Comparison of ENCODE assay signal across 8 cellular contexts in the genomic region with DNA sequence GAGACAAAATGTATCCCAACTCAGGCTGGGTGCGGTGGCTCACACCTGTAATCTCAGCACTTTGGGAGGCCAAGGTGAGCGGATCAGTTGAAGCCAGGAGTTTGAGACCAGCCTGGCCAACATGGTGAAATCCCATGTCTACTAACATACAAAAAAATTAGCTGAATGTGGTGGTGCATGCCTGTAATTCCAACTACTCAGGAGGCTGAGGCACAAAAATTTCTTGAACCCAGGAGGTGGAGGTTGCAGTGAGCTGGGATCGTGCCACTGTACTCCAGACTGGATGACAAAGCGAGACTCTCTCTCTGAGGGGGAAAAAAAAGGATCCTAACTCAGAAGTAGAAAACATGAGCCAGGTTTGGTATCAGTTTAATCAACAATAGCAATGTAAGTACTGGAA. TPM values are rescaled to one million over a fixed set of nuclear protein-coding genes. Genes with fewer than 3 reads are reported as not detected.
DNase-seq lines count a peak whose midpoint lies in the region; ATAC-seq and TF ChIP-seq lines count a peak whose summit lies in the region.
"Not testable (repeated sequence)": the region's sequence is repeated elsewhere in the genome, so short reads cannot be mapped to it uniquely, and the experiment has no call there.

No MANE protein-coding gene starts in this region.

- TF ChIP-seq POLR2A in tibial nerve (IDR thresholded peaks at IDR 0.05): not testable (repeated sequence)

- H2BK12ac ChIP-seq in trophoblast cell (ENCODE audit: low read length): not testable (repeated sequence)

- peaks cover 24% of the 10 kb centered on the region for H3K4me1 ChIP-seq in GM23338 (ENCODE audit: insufficient read depth)
- H3K4me1 ChIP-seq in KMS-11 (ENCODE audit: low read depth, poor library complexity, severe bottlenecking): peaks cover 22% of the 10 kb centered on the region
- not testable (repeated sequence) for H3K4me1 ChIP-seq in iPS-18a (ENCODE audit: control insufficient read depth, low read depth, low read length); trophoblast cell (ENCODE audit: control insufficient read depth in 1 of 2, insufficient read depth in 2 of 2, low read length in 2 of 2)
- peaks cover 0 to 27% (median 13%) of the 10 kb centered on the region in 4 donors for H3K4me1 ChIP-seq in tibial nerve

- H2BK120ac ChIP-seq in trophoblast cell (ENCODE audit: insufficient read depth, low read length, poor library complexity): not testable (repeated sequence)

- H3K79me1 ChIP-seq in trophoblast cell (ENCODE audit: low read length): not testable (repeated sequence)

- H3K14ac ChIP-seq in trophoblast cell (ENCODE audit: low read length): not testable (repeated sequence)

- H3K79me2 ChIP-seq in GM23338 (replicated peaks; ENCODE audit: insufficient read depth); KMS-11 (ENCODE audit: insufficient read depth, low read depth); trophoblast cell (ENCODE audit: control insufficient read depth, insufficient read depth, low read length, poor library complexity): not testable (repeated sequence)

- not testable (repeated sequence) for H3K9me3 ChIP-seq in iPS-18a (ENCODE audit: control insufficient read depth, low read depth, low read length); trophoblast cell (ENCODE audit: insufficient read depth, low read depth, low read length); tibial nerve

- H3K4me3 Mint-ChIP-seq in GM23338; activated T-cell treated with anti-CD3 and anti-CD28 coated beads, Interleukin-2, amount 50 U/mL, for 24 hours; chondrocyte (ENCODE audit: unreplicated experiment): not testable (repeated sequence)

- H3K23ac ChIP-seq in trophoblast cell (ENCODE audit: low read length): not testable (repeated sequence)

- H3K36me3 Mint-ChIP-seq in GM23338 (ENCODE audit: low read depth) (peaks cover 83% of the 10 kb centered on the region), chondrocyte (ENCODE audit: low read depth) (peaks cover 30% of the 10 kb centered on the region)
- H3K36me3 Mint-ChIP-seq in activated T-cell treated with anti-CD3 and anti-CD28 coated beads, Interleukin-2, amount 50 U/mL, for 24 hours (ENCODE audit: low read depth): peaks cover 88% of the 10 kb centered on the region

- H2BK5ac ChIP-seq in trophoblast cell (ENCODE audit: low read depth, low read length, poor library complexity): peak overlapping the region; percentile 31

- H3K4ac ChIP-seq in trophoblast cell (ENCODE audit: low read depth, low read length): not testable (repeated sequence)

- not testable (repeated sequence) for H3K4me3 ChIP-seq in AG10803 (ENCODE audit: low read length); GM23338; KMS-11 (IDR thresholded peaks at IDR 0.05; ENCODE audit: insufficient read depth, low read depth, low read length); iPS-18a (ENCODE audit: low read length); trophoblast cell (ENCODE audit: low read depth, low read length); tibial nerve

- H2AK5ac ChIP-seq in trophoblast cell (ENCODE audit: low read length): not testable (repeated sequence)

- not testable (repeated sequence) for ATAC-seq in GM23338

- no CpG with 5 or more reads among the region's 4 CpGs for WGBS in trophoblast cell (ENCODE audit: extremely low coverage, insufficient coverage, insufficient read length)
- 56 to 67% methylated on average over 4 of the region's 4 CpGs for WGBS in tibial nerve, 2 donors

- not testable (repeated sequence) for TF ChIP-seq EP300 in tibial nerve (IDR thresholded peaks at IDR 0.05)

- H3K27me3 ChIP-seq in GM23338 (ENCODE audit: insufficient read depth); KMS-11 (ENCODE audit: insufficient read depth, low read depth); iPS-18a (ENCODE audit: control insufficient read depth, insufficient read depth, low read length); trophoblast cell (ENCODE audit: insufficient read depth, low read length); tibial nerve: not testable (repeated sequence)

- not testable (repeated sequence) for H4K12ac ChIP-seq in trophoblast cell (ENCODE audit: low read depth, low read length)

- not testable (repeated sequence) for H4K20me1 ChIP-seq in GM23338 (replicated peaks; ENCODE audit: insufficient read depth); KMS-11 (ENCODE audit: insufficient read depth)

- H3K4me1 Mint-ChIP-seq in GM23338: peaks cover 18% of the 10 kb centered on the region
- not testable (repeated sequence) for H3K4me1 Mint-ChIP-seq in activated T-cell treated with anti-CD3 and anti-CD28 coated beads, Interleukin-2, amount 50 U/mL, for 24 hours (ENCODE audit: low read depth)
- H3K4me1 Mint-ChIP-seq in chondrocyte (ENCODE audit: low read depth): peaks cover 26% of the 10 kb centered on the region

- peak overlapping the region; percentile 28 for H4K8ac ChIP-seq in trophoblast cell (ENCODE audit: low read depth, low read length)

- H3K9ac ChIP-seq in KMS-11; iPS-18a (ENCODE audit: low read length); trophoblast cell (ENCODE audit: low read length): not testable (repeated sequence)

- not testable (repeated sequence) for H3K9me2 ChIP-seq in GM23338 (ENCODE audit: insufficient read depth)

- H3F3A ChIP-seq in GM23338 (replicated peaks; ENCODE audit: low read depth): not testable (repeated sequence)

- not testable (repeated sequence) for TF ChIP-seq CTCF in AG10803 (conservative IDR thresholded peaks at IDR 0.05; ENCODE audit: low read length); GM23338 (conservative IDR thresholded peaks at IDR 0.05; ENCODE audit: low read depth in 2 of 2); KMS-11 (conservative IDR thresholded peaks at IDR 0.05; ENCODE audit: low read depth, low read length); chondrocyte (IDR thresholded peaks at IDR 0.05); tibial nerve (IDR thresholded peaks at IDR 0.05)

- DNase-seq in AG10803 (ENCODE audit: low read depth): peak; percentile 20
- not testable (repeated sequence) for DNase-seq in GM23338 (ENCODE audit: low spot score); activated T-cell treated with anti-CD3 and anti-CD28 coated beads, Interleukin-2, amount 50 U/mL, for 24 hours; chondrocyte (ENCODE audit: low spot score); tibial nerve (ENCODE audit: low spot score in 2 of 2)
- DNase-seq in trophoblast cell: peak; percentile 50 to 68

- H3K27me3 Mint-ChIP-seq in GM23338 (ENCODE audit: insufficient read depth, low read depth, poor library complexity); activated T-cell treated with anti-CD3 and anti-CD28 coated beads, Interleukin-2, amount 50 U/mL, for 24 hours; chondrocyte (ENCODE audit: low read depth): not testable (repeated sequence)

- not testable (repeated sequence) for H2AFZ ChIP-seq in GM23338; KMS-11 (ENCODE audit: low read depth); trophoblast cell (ENCODE audit: insufficient read depth, low read length, poor library complexity)

- H3K4me2 ChIP-seq in GM23338; trophoblast cell (ENCODE audit: low read length): not testable (repeated sequence)
- H3K4me2 ChIP-seq in KMS-11: peak overlapping the region; percentile 49; the same call in 1 of the 2 replicates

- H3K36me3 ChIP-seq in GM23338 (ENCODE audit: insufficient read depth): peaks cover 56% of the 10 kb centered on the region
- not testable (repeated sequence) for H3K36me3 ChIP-seq in KMS-11 (ENCODE audit: insufficient read depth)
- H3K36me3 ChIP-seq in iPS-18a (ENCODE audit: control insufficient read depth, low read depth, low read length): peaks cover 79% of the 10 kb centered on the region
- peaks cover 27 to 40% of the 10 kb centered on the region in 2 experiments for H3K36me3 ChIP-seq in trophoblast cell (ENCODE audit: control insufficient read depth in 1 of 2, insufficient read depth in 2 of 2, low read length in 2 of 2)
- peaks cover 0 to 79% (median 11%) of the 10 kb centered on the region in 3 donors for H3K36me3 ChIP-seq in tibial nerve

- not testable (repeated sequence) for H3K9me3 Mint-ChIP-seq in GM23338; activated T-cell treated with anti-CD3 and anti-CD28 coated beads, Interleukin-2, amount 50 U/mL, for 24 hours; chondrocyte (ENCODE audit: low read depth)

- H3K27ac ChIP-seq in GM23338 (ENCODE audit: low read depth) (peak overlapping the region; percentile 74; the same call in 1 of the 2 replicates), KMS-11 (peak overlapping the region; percentile 44; the same call in 1 of the 2 replicates), iPS-18a (ENCODE audit: low read length) (peak overlapping the region; percentile 13), trophoblast cell (ENCODE audit: low read depth, low read length) (peak overlapping the region; percentile 34), tibial nerve (peak overlapping the region; percentile 51 to 78 (median 64))

- H4K91ac ChIP-seq in trophoblast cell (ENCODE audit: low read depth, low read length): not testable (repeated sequence)

- not testable (repeated sequence) for H3K18ac ChIP-seq in trophoblast cell (ENCODE audit: low read length)

- peak overlapping the region; percentile 87 for H3K27ac Mint-ChIP-seq in GM23338
- peak overlapping the region; percentile 11 for H3K27ac Mint-ChIP-seq in activated T-cell treated with anti-CD3 and anti-CD28 coated beads, Interleukin-2, amount 50 U/mL, for 24 hours
- H3K27ac Mint-ChIP-seq in chondrocyte (ENCODE audit: unreplicated experiment): peak overlapping the region; percentile 52

RNA-seq across cellular contexts. Expression of gene CTNNAL1, which starts 39.8 kb away (rescaled TPM):
- 63.0 and 94.3 TPM in 2 replicates for total RNA-seq in GM23338 (2014; rRNA removed; shearing (Covaris generic))
- 206 and 211 TPM in 2 replicates for polyA plus RNA-seq in GM23338 (2016; fragmentation: Nextera tagmentation; extraction: Ambion mirVana)
- total RNA-seq in chondrocyte: 24.9 to 31.9 TPM (median 25.9 TPM) in 3 replicates
- polyA plus RNA-seq in trophoblast cell (2013): 25.7 and 26.2 TPM in 2 replicates
- total RNA-seq in tibial nerve: 100 to 1,000 TPM in 3 of 4 donors, 10 to 100 TPM in 1; 52.8 to 144 (median 118) TPM

Comparison
In these comparisons a context has a peak if more than half of its experiments do, and no peak if none do; other contexts are left out.
1. H3K27ac ChIP-seq: peak in every context shown above with its lines; median percentile 74 in GM23338; 64 in tibial nerve; 44 in KMS-11; 34 in trophoblast cell; 13 in iPS-18a.
2. H3K27ac Mint-ChIP-seq: peak in every context shown above with its lines; median percentile 87 in GM23338; 52 in chondrocyte; 11 in activated T-cell treated with anti-CD3 and anti-CD28 coated beads, Interleukin-2, amount 50 U/mL, for 24 hours.